1 cellular context compared by ENCODE assay signal in genomic region chr21:34888569-34889286, GRCh38.
A peak's percentile ranks its signal among the peaks of the same experiment; 100 is the strongest.
TF ChIP-seq lines count a peak whose summit lies in the region.

No MANE protein-coding gene starts in this region.

TF ChIP-seq in K562, 482 proteins besides CTCF, POLR2A, EP300 and RAD21 (continued from another document and continues in another):
- TF ChIP-seq ZHX1 (conservative IDR thresholded peaks at IDR 0.05; ENCODE audit: low read length) (0 out of 2 replicates have a peak, but pooled peaks have one; percentile 4), CBX2 (IDR thresholded peaks at IDR 0.05; ENCODE audit: insufficient read depth, low read length, poor library complexity, severe bottlenecking) (no peak), PML (IDR thresholded peaks at IDR 0.05; ENCODE audit: low read length) (peak; percentile 76), SRF (CRISPR knock-in tag; IDR thresholded peaks at IDR 0.05) (no peak), NR0B1 (IDR thresholded peaks at IDR 0.05; ENCODE audit: partially characterized antibody) (no peak), ARID3B (CRISPR knock-in tag; IDR thresholded peaks at IDR 0.05; ENCODE audit: borderline replicate concordance) (no peak), ZEB2 (IDR thresholded peaks at IDR 0.05) (no peak), NR3C1 (CRISPR knock-in tag; IDR thresholded peaks at IDR 0.05) (no peak), HCFC1 (IDR thresholded peaks at IDR 0.05; ENCODE audit: low read depth, low read length) (0 out of 2 replicates have a peak, but pooled peaks have one; percentile 5), MXD1 (CRISPR knock-in tag; IDR thresholded peaks at IDR 0.05; ENCODE audit: borderline replicate concordance, poor library complexity, severe bottlenecking) (peak; percentile 7), NUFIP1 (IDR thresholded peaks at IDR 0.05; ENCODE audit: partially characterized antibody) (no peak), SMARCB1 (IDR thresholded peaks at IDR 0.05; ENCODE audit: insufficient read length, low read depth) (no peak), GABPB2 (CRISPR knock-in tag; conservative IDR thresholded peaks at IDR 0.05) (no peak), ZNF121 (CRISPR knock-in tag; conservative IDR thresholded peaks at IDR 0.05) (no peak), ZNF232 (CRISPR knock-in tag; IDR thresholded peaks at IDR 0.05) (no peak), ZBTB5 (IDR thresholded peaks at IDR 0.05) (no peak), ZBED1 (IDR thresholded peaks at IDR 0.05) (no peak), U2AF2 (optimal IDR thresholded peaks at IDR 0.05; ENCODE audit: low read depth, low read length) (no peak), CEBPG (CRISPR knock-in tag; IDR thresholded peaks at IDR 0.05) (no peak; the same call in 1 of the 2 replicates), CEBPG (tag; conservative IDR thresholded peaks at IDR 0.05 in 1 of 2, IDR thresholded peaks at IDR 0.05 in 1 of 2) (no peak), SRSF9 (IDR thresholded peaks at IDR 0.05; ENCODE audit: borderline replicate concordance, low read depth, low read length) (no peak), CHD1 (IDR thresholded peaks at IDR 0.05; ENCODE audit: low read length) (no peak), HNRNPL (IDR thresholded peaks at IDR 0.05; ENCODE audit: low read depth, low read length) (no peak; the same call in 1 of the 2 replicates), CEBPZ (IDR thresholded peaks at IDR 0.05; ENCODE audit: borderline replicate concordance, low read depth, low read length) (no peak), RNF219 (CRISPR knock-in tag; IDR thresholded peaks at IDR 0.05) (no peak), PCBP2 (IDR thresholded peaks at IDR 0.05; ENCODE audit: low read depth, low read length, poor library complexity, severe bottlenecking) (no peak), E2F5 (CRISPR knock-in tag; IDR thresholded peaks at IDR 0.05) (peak; percentile 22; the same call in 1 of the 2 replicates), ZBTB26 (CRISPR knock-in tag; IDR thresholded peaks at IDR 0.05) (no peak), SMARCE1 (IDR thresholded peaks at IDR 0.05) (no peak), DEAF1 (CRISPR knock-in tag; IDR thresholded peaks at IDR 0.05) (no peak), CHAMP1 (IDR thresholded peaks at IDR 0.05) (no peak), NELFE (IDR thresholded peaks at IDR 0.05; ENCODE audit: insufficient read depth, insufficient read length) (peak; percentile 65), CBX1 (IDR thresholded peaks at IDR 0.05; ENCODE audit: low read depth) (peak; percentile 58), NCOR1 (IDR thresholded peaks at IDR 0.05) (no peak; the same call in 1 of the 2 replicates), ZNF668 (CRISPR knock-in tag; IDR thresholded peaks at IDR 0.05) (no peak), YY1 (IDR thresholded peaks at IDR 0.05; ENCODE audit: borderline replicate concordance in 1 of 3, control insufficient read depth in 1 of 3, extremely low read depth in 1 of 3, insufficient read depth in 3 of 3, insufficient read length in 1 of 3, insufficient replicate concordance in 2 of 3, low read depth in 1 of 3, low read length in 2 of 3) (peak in 2 of 3 experiments; percentile 16 to 75), CGGBP1 (CRISPR knock-in tag; IDR thresholded peaks at IDR 0.05) (no peak)
